31 cellular contexts compared by ENCODE assay signal in genomic region chr9:122806661-122807060, GRCh38. TPM values are rescaled to one million over a fixed set of nuclear protein-coding genes. Genes with fewer than 3 reads are reported as not detected.
DNase-seq lines count a peak whose midpoint lies in the region; ATAC-seq and TF ChIP-seq lines count a peak whose summit lies in the region.
"Had no signal": no experiment of that assay in that cellular context is flagged by ENCODE, and none has a peak within 500 bp of the region (broad histone marks: within the 10 kb centered on the region; RNA-seq: fewer than 3 reads in every experiment).

No MANE protein-coding gene starts in this region.

- peaks cover 8% of the 10 kb centered on the region for H3K9me3 Mint-ChIP-seq in activated CD4-positive, alpha-beta T cell treated with anti-CD3 and anti-CD28 coated beads, Interleukin-2, amount 10 ng/mL, durations not matched to agents 24 days and 14 days
- peaks cover 4% of the 10 kb centered on the region for H3K9me3 Mint-ChIP-seq in activated CD4-positive, alpha-beta T cell treated with anti-CD3 and anti-CD28 coated beads, Interleukin-2, amount 10 ng/mL, durations not matched to agents 7 days and 5 days
- no peaks in the 10 kb centered on the region for H3K9me3 Mint-ChIP-seq in immature natural killer cell
- H3K9me3 Mint-ChIP-seq: IgD-negative memory B cell, nephron, type B pancreatic cell had no signal

- no peak overlapping the region for H3K4me3 Mint-ChIP-seq in activated CD4-positive, alpha-beta T cell treated with anti-CD3 and anti-CD28 coated beads, Interleukin-2, amount 10 ng/mL, durations not matched to agents 24 days and 14 days
- H3K4me3 Mint-ChIP-seq in activated CD4-positive, alpha-beta T cell treated with anti-CD3 and anti-CD28 coated beads, Interleukin-2, amount 10 ng/mL, durations not matched to agents 7 days and 5 days, result no peak overlapping the region
- H3K4me3 Mint-ChIP-seq in immature natural killer cell, result no peak overlapping the region
- H3K4me3 Mint-ChIP-seq: CD8-positive, alpha-beta T cell; HFFc6; IgD-negative memory B cell; nephron; type B pancreatic cell had no signal

- H3K4me1 Mint-ChIP-seq in activated CD4-positive, alpha-beta T cell treated with anti-CD3 and anti-CD28 coated beads, Interleukin-2, amount 10 ng/mL, durations not matched to agents 24 days and 14 days, result peaks cover 22% of the 10 kb centered on the region
- peaks cover 28% of the 10 kb centered on the region for H3K4me1 Mint-ChIP-seq in activated CD4-positive, alpha-beta T cell treated with anti-CD3 and anti-CD28 coated beads, Interleukin-2, amount 10 ng/mL, durations not matched to agents 7 days and 5 days
- no peaks in the 10 kb centered on the region for H3K4me1 Mint-ChIP-seq in immature natural killer cell
- H3K4me1 Mint-ChIP-seq: IgD-negative memory B cell, nephron had no signal

- intact Hi-C loops in activated CD4-positive, alpha-beta T cell treated with anti-CD3 and anti-CD28 coated beads, Interleukin-2, amount 10 ng/mL, durations not matched to agents 24 days and 14 days (cut with micrococcal nuclease), result loop anchor here (1.0 to 5.0 kb wide), 6 partner anchors 40 to 1349 kb away; no protein-coding TSS in a partner anchor

- H3K27ac Mint-ChIP-seq in activated CD4-positive, alpha-beta T cell treated with anti-CD3 and anti-CD28 coated beads, Interleukin-2, amount 10 ng/mL, durations not matched to agents 24 days and 14 days, result peak overlapping the region; percentile 49
- no peak overlapping the region for H3K27ac Mint-ChIP-seq in activated CD4-positive, alpha-beta T cell treated with anti-CD3 and anti-CD28 coated beads, Interleukin-2, amount 10 ng/mL, durations not matched to agents 7 days and 5 days
- H3K27ac Mint-ChIP-seq in immature natural killer cell, result no peak overlapping the region
- H3K27ac Mint-ChIP-seq: CD8-positive, alpha-beta T cell; HFFc6; IgD-negative memory B cell; nephron; type B pancreatic cell had no signal

- no peak for TF ChIP-seq CTCF in epithelial cell of esophagus (IDR thresholded peaks at IDR 0.05; ENCODE audit: insufficient read depth, low read depth, low read length, missing control alignments)

- no peak for ATAC-seq in left lobe of liver
- ATAC-seq: CD8-positive, alpha-beta T cell; esophagus mucosa; gastroesophageal sphincter; SK-N-SH treated with all-trans-retinoic acid at 6 μM for 48 hours had no signal

- H3K27me3 Mint-ChIP-seq in activated CD4-positive, alpha-beta T cell treated with anti-CD3 and anti-CD28 coated beads, Interleukin-2, amount 10 ng/mL, durations not matched to agents 24 days and 14 days, result peaks cover 3% of the 10 kb centered on the region
- H3K27me3 Mint-ChIP-seq in activated CD4-positive, alpha-beta T cell treated with anti-CD3 and anti-CD28 coated beads, Interleukin-2, amount 10 ng/mL, durations not matched to agents 7 days and 5 days, result no peaks in the 10 kb centered on the region
- peaks cover 0 to 2% (median 0%) of the 10 kb centered on the region in 3 donors for H3K27me3 Mint-ChIP-seq in immature natural killer cell (ENCODE audit: low read depth in 3 of 3)
- H3K27me3 Mint-ChIP-seq: IgD-negative memory B cell, type B pancreatic cell had no signal

- CTCF ChIA-PET in activated CD4-positive, alpha-beta T cell treated with anti-CD3 and anti-CD28 coated beads, Interleukin-2, amount 10 ng/mL, durations not matched to agents 7 days and 5 days (lab: Charles Lee), result interaction anchor here (0.9 kb wide), 1 partner anchor 308 kb away, joined by 3 read pairs; no protein-coding TSS in a partner anchor

- DNase-seq in activated CD4-positive, alpha-beta T cell treated with anti-CD3 and anti-CD28 coated beads, Interleukin-2, amount 10 ng/mL, durations not matched to agents 24 days and 14 days, result no peak
- no peak for DNase-seq in activated CD4-positive, alpha-beta T cell treated with anti-CD3 and anti-CD28 coated beads, Interleukin-2, amount 10 ng/mL, durations not matched to agents 7 days and 5 days
- DNase-seq in stimulated activated naive CD4-positive, alpha-beta T cell treated with Interleukin-2 at 50 U/mL for 16 hours (lab: John Stamatoyannopoulos, UW), result peak; percentile 2
- no peak for DNase-seq in stimulated activated naive CD4-positive, alpha-beta T cell (lab: John Stamatoyannopoulos, UW)
- DNase-seq in epithelial cell of esophagus (ENCODE audit: low read depth) (peak; percentile 8), immature natural killer cell (no peak), left lobe of liver (ENCODE audit: low spot score) (no peak), UCSD-AML1 (lab: John Stamatoyannopoulos, UW; ENCODE audit: unreplicated experiment) (no peak)
- DNase-seq: activated effector memory CD4-positive, alpha-beta T cell treated with Interleukin-2 at 50 U/mL for 16 hours; AML-193; CD8-positive, alpha-beta T cell; effector memory CD4-positive, alpha-beta T cell; HFFc6; hippocampal formation; NCI-H2029 treated with DMSO at 0.1 percent for 48 hours; NCI-H82; ovary; spleen had no signal

- POLR2A ChIA-PET in activated CD4-positive, alpha-beta T cell treated with anti-CD3 and anti-CD28 coated beads, Interleukin-2, amount 10 ng/mL, durations not matched to agents 7 days and 5 days (lab: Charles Lee), result no interaction called here

- H3K4me3 ChIP-seq in epithelial cell of esophagus (ENCODE audit: low read length), result no peak overlapping the region
- H3K4me3 ChIP-seq: breast epithelium, gastroesophageal sphincter, ovary, spleen had no signal

- peaks cover 2% of the 10 kb centered on the region for H3K36me3 Mint-ChIP-seq in activated CD4-positive, alpha-beta T cell treated with anti-CD3 and anti-CD28 coated beads, Interleukin-2, amount 10 ng/mL, durations not matched to agents 24 days and 14 days (ENCODE audit: low read depth)
- peaks cover 5% of the 10 kb centered on the region for H3K36me3 Mint-ChIP-seq in activated CD4-positive, alpha-beta T cell treated with anti-CD3 and anti-CD28 coated beads, Interleukin-2, amount 10 ng/mL, durations not matched to agents 7 days and 5 days (ENCODE audit: low read depth)
- peaks cover 4 to 8% (median 8%) of the 10 kb centered on the region in 3 donors for H3K36me3 Mint-ChIP-seq in immature natural killer cell
- H3K36me3 Mint-ChIP-seq: type B pancreatic cell had no signal

RNA-seq across cellular contexts. Expression of gene OR1K1, which starts 6.7 kb away (rescaled TPM):
- total RNA-seq in activated CD4-positive, alpha-beta T cell treated with anti-CD3 and anti-CD28 coated beads, Interleukin-2, amount 10 ng/mL, durations not matched to agents 24 days and 14 days, result not detected in 2 replicates
- not detected for total RNA-seq in activated CD4-positive, alpha-beta T cell treated with anti-CD3 and anti-CD28 coated beads, Interleukin-2, amount 10 ng/mL, durations not matched to agents 7 days and 5 days
- not detected for polyA plus RNA-seq in immature natural killer cell
- total RNA-seq in left lobe of liver, result not detected
- total RNA-seq: A172; activated CD8-positive, alpha-beta memory T cell treated with anti-CD3 and anti-CD28 coated beads for 36 hours; breast epithelium; CD8-positive, alpha-beta T cell; esophagus mucosa; G401; gastroesophageal sphincter; HFFc6; MCF 10A; ovary; spleen; T-helper 2 cell treated with Interferon-gamma antibody and Interleukin-4, amounts not matched to agents 100 ng/mL and 5 ng/mL, for 36 hours had no signal
- polyA plus RNA-seq: IgD-negative memory B cell, ovary, spleen had no signal

RNA-seq across cellular contexts. Expression of gene OR5C1, which starts 17.9 kb away (rescaled TPM):
- total RNA-seq in activated CD4-positive, alpha-beta T cell treated with anti-CD3 and anti-CD28 coated beads, Interleukin-2, amount 10 ng/mL, durations not matched to agents 24 days and 14 days, result not detected in 2 replicates
- total RNA-seq in activated CD4-positive, alpha-beta T cell treated with anti-CD3 and anti-CD28 coated beads, Interleukin-2, amount 10 ng/mL, durations not matched to agents 7 days and 5 days, result not detected
- polyA plus RNA-seq in immature natural killer cell, result not detected
- not detected for total RNA-seq in left lobe of liver
- total RNA-seq: A172; activated CD8-positive, alpha-beta memory T cell treated with anti-CD3 and anti-CD28 coated beads for 36 hours; breast epithelium; CD8-positive, alpha-beta T cell; esophagus mucosa; G401; gastroesophageal sphincter; HFFc6; lower leg skin; MCF 10A; ovary; spleen; T-helper 2 cell treated with Interferon-gamma antibody and Interleukin-4, amounts not matched to agents 100 ng/mL and 5 ng/mL, for 36 hours had no signal
- polyA plus RNA-seq: IgD-negative memory B cell, ovary, spleen had no signal

RNA-seq across cellular contexts. Expression of gene PDCL, which starts 21.7 kb away (rescaled TPM):
- 21.1 TPM in 2 replicates for total RNA-seq in activated CD4-positive, alpha-beta T cell treated with anti-CD3 and anti-CD28 coated beads, Interleukin-2, amount 10 ng/mL, durations not matched to agents 24 days and 14 days
- total RNA-seq in activated CD4-positive, alpha-beta T cell treated with anti-CD3 and anti-CD28 coated beads, Interleukin-2, amount 10 ng/mL, durations not matched to agents 7 days and 5 days, result 10 to 100 TPM; 22.4 to 25.2 TPM
- polyA plus RNA-seq in immature natural killer cell, result 10 to 100 TPM; 10.0 to 14.0 (median 13.6) TPM
- 4.8 TPM for total RNA-seq in left lobe of liver

Comparison
In these comparisons a context has a peak if more than half of its experiments do, and no peak if none do; other contexts are left out.
1. DNase-seq: peak in stimulated activated naive CD4-positive, alpha-beta T cell treated with Interleukin-2 at 50 U/mL for 16 hours (single experiment) and epithelial cell of esophagus (single experiment); none in activated CD4-positive, alpha-beta T cell treated with anti-CD3 and anti-CD28 coated beads, Interleukin-2, amount 10 ng/mL, durations not matched to agents 24 days and 14 days (single experiment), activated CD4-positive, alpha-beta T cell treated with anti-CD3 and anti-CD28 coated beads, Interleukin-2, amount 10 ng/mL, durations not matched to agents 7 days and 5 days (single experiment), stimulated activated naive CD4-positive, alpha-beta T cell (0 of 6), immature natural killer cell (0 of 3), left lobe of liver (single experiment) and UCSD-AML1 (single experiment).